37 cellular contexts compared by ENCODE assay signal in genomic region chr16:79806757-79807156, GRCh38.
A peak's percentile ranks its signal among the peaks of the same experiment; 100 is the strongest.
DNase-seq lines count a peak whose midpoint lies in the region; ATAC-seq, FAIRE-seq and TF ChIP-seq lines count a peak whose summit lies in the region.
"Had no signal": no experiment of that assay in that cellular context is flagged by ENCODE, and none has a peak within 500 bp of the region (broad histone marks: within the 10 kb centered on the region; RNA-seq: fewer than 3 reads in every experiment).

No MANE protein-coding gene starts in this region.

- H3K9me3 ChIP-seq in HepG2 (ENCODE audit: low read length), result peaks cover 17% of the 10 kb centered on the region; the same call in 1 of the 2 replicates
- no peaks in the 10 kb centered on the region for H3K9me3 ChIP-seq in right lobe of liver
- no peaks in the 10 kb centered on the region for H3K9me3 ChIP-seq in H1 (ENCODE audit: insufficient read depth in 2 of 2, low read depth in 1 of 2, low read length in 1 of 2)
- no peaks in the 10 kb centered on the region for H3K9me3 ChIP-seq in esophagus muscularis mucosa
- no peaks in the 10 kb centered on the region for H3K9me3 ChIP-seq in neural progenitor cell (ENCODE audit: low read depth)
- H3K9me3 ChIP-seq in endodermal cell (ENCODE audit: control insufficient read depth, low read length), result peaks cover 12% of the 10 kb centered on the region
- H3K9me3 ChIP-seq: A549, BE2C had no signal

- in situ Hi-C loops in HepG2 (cut with HindIII; ENCODE audit: extremely low pct_ligation_motif_present, low pct_unique_long_range_greater_than_20kb), result no loop called here

- H4K91ac ChIP-seq in H1 (replicated peaks; ENCODE audit: insufficient read length, low read length), result no peak overlapping the region

- CTCF ChIA-PET in HepG2 (lab: Yijun Ruan, JAX; ENCODE audit: low intra/inter-chr PET ratio, low total read pairs), result no interaction called here
- CTCF ChIA-PET in H1 (lab: Charles Lee; ENCODE audit: partially characterized antibody), result interaction anchor here (0.8 to 2.1 kb wide), 3 partner anchors 8 to 278 kb away, joined by 3 to 6 read pairs (median 5); no protein-coding TSS in a partner anchor

- H3K4me1 ChIP-seq in HepG2 (ENCODE audit: insufficient read depth, low read length), result no peaks in the 10 kb centered on the region
- no peaks in the 10 kb centered on the region for H3K4me1 ChIP-seq in right lobe of liver
- peaks cover 0 to 7% (median 3%) of the 10 kb centered on the region in 4 experiments; a peak in 3 of 7 replicates for H3K4me1 ChIP-seq in H1 (replicated peaks in 1 of 4; ENCODE audit: control insufficient read depth in 3 of 4, insufficient read depth in 4 of 4, low read length in 3 of 4)
- H3K4me1 ChIP-seq in esophagus muscularis mucosa, result no peaks in the 10 kb centered on the region
- peaks cover 14% of the 10 kb centered on the region for H3K4me1 ChIP-seq in neural progenitor cell
- H3K4me1 ChIP-seq in endodermal cell (ENCODE audit: control insufficient read depth, insufficient read depth, low read length), result no peaks in the 10 kb centered on the region
- H3K4me1 ChIP-seq: A549, BE2C had no signal

- no peak overlapping the region for H2BK20ac ChIP-seq in H1 (ENCODE audit: low read length)

- no peak for TF ChIP-seq EP300 in HepG2 (IDR thresholded peaks at IDR 0.05; ENCODE audit: low read depth in 2 of 2, low read length in 2 of 2)
- TF ChIP-seq EP300 in HepG2 (CRISPR knock-in tag; IDR thresholded peaks at IDR 0.05; ENCODE audit: borderline replicate concordance), result no peak
- TF ChIP-seq EP300 in H1 (IDR thresholded peaks at IDR 0.05; ENCODE audit: borderline replicate concordance in 1 of 2, low read depth in 2 of 2, low read length in 2 of 2), result no peak
- TF ChIP-seq EP300 in esophagus muscularis mucosa (IDR thresholded peaks at IDR 0.05), result no peak

- H3K9me3 Mint-ChIP-seq in neural progenitor cell (peaks cover 6% of the 10 kb centered on the region), endodermal cell (peaks cover 7% of the 10 kb centered on the region)
- H3K9me3 Mint-ChIP-seq: CD4-positive, alpha-beta memory T cell; CD4-positive, alpha-beta T cell; CD8-positive, alpha-beta memory T cell; CD8-positive, alpha-beta T cell had no signal

- DNase-seq in HepG2 (ENCODE audit: low spot score) (no peak), right lobe of liver (no peak), H1 (ENCODE audit: low read depth in 1 of 2, low spot score in 2 of 2) (no peak), esophagus muscularis mucosa (ENCODE audit: extremely low spot score) (peak; percentile 5), neural progenitor cell (ENCODE audit: low spot score) (no peak), endodermal cell (no peak)
- DNase-seq: 8988T; ACHN; AML-193; BE2C; C1 segment of cervical spinal cord; Caco-2; Calu3; CD4-positive, alpha-beta memory T cell; CD4-positive, alpha-beta T cell; CD4-positive, CD25-positive, alpha-beta regulatory T cell; CD8-positive, alpha-beta memory T cell; CD8-positive, alpha-beta T cell; COR-L47; DMS 273 treated with DMSO at 0.1 percent for 48 hours; DMS153; DMS53; DMS79; DMS79 treated with DMSO at 0.1 percent for 48 hours; DND-41; EL had no signal

- H2AK5ac ChIP-seq in H1 (ENCODE audit: low read depth, low read length), result no peak overlapping the region

- no peak overlapping the region for H4K8ac ChIP-seq in H1 (ENCODE audit: extremely low read depth, insufficient read depth, low read length)

- H3K4me2 ChIP-seq in HepG2 (ENCODE audit: low read depth, low read length) (no peak overlapping the region), H1 (ENCODE audit: insufficient read depth in 1 of 2, low read depth in 2 of 2, low read length in 2 of 2) (no peak overlapping the region), neural progenitor cell (no peak overlapping the region)
- H3K4me2 ChIP-seq: A549; BLaER1; BLaER1 treated with 17β-estradiol and CSF1 and Interleukin-3, amounts not matched to agents 10 nM and 100 nM had no signal

- H3K27me3 Mint-ChIP-seq in neural progenitor cell (ENCODE audit: insufficient read depth, low read depth) (peaks cover 2% of the 10 kb centered on the region), endodermal cell (ENCODE audit: insufficient read depth) (no peaks in the 10 kb centered on the region)

- 29% methylated on average over 4 of the region's 4 CpGs for whole genome bisulfite sequencing in HepG2 (ENCODE audit: low lambda C conversion rate)
- 100% methylated on average over 1 of the region's 4 CpGs for WGBS in right lobe of liver (ENCODE audit: insufficient coverage, low coverage, low lambda C conversion rate, missing lambda C conversion rate)
- 93% methylated on average over 2 of the region's 4 CpGs; no CpG with 5 or more reads in 1 of the 2 experiments for WGBS in H1 (ENCODE audit: extremely low coverage in 1 of 2, insufficient coverage in 1 of 2, insufficient read length in 1 of 2, insufficient replicate concordance in 2 of 2, low coverage in 1 of 2, low lambda C conversion rate in 2 of 2, missing lambda C conversion rate in 1 of 2), 2 experiments
- WGBS in esophagus muscularis mucosa, result 89% methylated on average over 4 of the region's 4 CpGs
- 100% methylated on average over 1 of the region's 4 CpGs for WGBS in endodermal cell (ENCODE audit: insufficient coverage in 1 of 2, insufficient read length in 1 of 2), 2 experiments

- H3K23me2 ChIP-seq in H1 (ENCODE audit: low read depth, low read length), result no peaks in the 10 kb centered on the region

- H3K18ac ChIP-seq in H1 (ENCODE audit: extremely low read depth, low read length), result no peak overlapping the region

- H3K36me3 Mint-ChIP-seq in neural progenitor cell (no peaks in the 10 kb centered on the region), endodermal cell (ENCODE audit: low read depth) (no peaks in the 10 kb centered on the region)
- H3K36me3 Mint-ChIP-seq: CD14-positive monocyte; CD4-positive, alpha-beta memory T cell; CD4-positive, CD25-positive, alpha-beta regulatory T cell; CD8-positive, alpha-beta memory T cell; CD8-positive, alpha-beta T cell had no signal

- ATAC-seq in HepG2 (no peak), right lobe of liver (no peak), HG02798 (IDR thresholded peaks at IDR 0.05; ENCODE audit: poor library complexity, unreplicated experiment) (no peak), GM18909 (IDR thresholded peaks at IDR 0.05; ENCODE audit: poor library complexity, unreplicated experiment) (no peak)
- ATAC-seq: A549; CD8-positive, alpha-beta T cell had no signal

- no peak overlapping the region for H2BK120ac ChIP-seq in H1 (replicated peaks; ENCODE audit: low read depth, low read length)

- H3K4me1 Mint-ChIP-seq in neural progenitor cell (peaks cover 13% of the 10 kb centered on the region), endodermal cell (peaks cover 13% of the 10 kb centered on the region)
- H3K4me1 Mint-ChIP-seq: B cell; CD14-positive monocyte; CD4-positive, alpha-beta memory T cell; CD4-positive, CD25-positive, alpha-beta regulatory T cell; CD8-positive, alpha-beta memory T cell had no signal

- no peak overlapping the region for H2BK15ac ChIP-seq in H1 (ENCODE audit: low read length)

- H4K20me1 ChIP-seq in HepG2 (ENCODE audit: insufficient read depth, low read length) (no peaks in the 10 kb centered on the region), H1 (replicated peaks in 1 of 2; ENCODE audit: control insufficient read depth in 1 of 2, insufficient read depth in 2 of 2, low read length in 2 of 2) (no peaks in the 10 kb centered on the region), neural progenitor cell (ENCODE audit: low read depth) (no peaks in the 10 kb centered on the region)
- H4K20me1 ChIP-seq: BLaER1; BLaER1 treated with 17β-estradiol and CSF1 and Interleukin-3, amounts not matched to agents 10 nM and 100 nM had no signal

- BruUV-seq in HepG2 (replicated peaks; lab: Mats Ljungman, UMichigan), result no TSS peak

- no peak overlapping the region for H2BK12ac ChIP-seq in H1 (ENCODE audit: low read depth, low read length)

- H3K23ac ChIP-seq in H1 (ENCODE audit: insufficient read length), result no peak overlapping the region

- no peak overlapping the region for H3K4ac ChIP-seq in H1 (replicated peaks; ENCODE audit: insufficient read length, low read depth, low read length)

- H3F3A ChIP-seq in neural progenitor cell (ENCODE audit: low read depth), result no peaks in the 10 kb centered on the region

- no peak for TF ChIP-seq RAD21 in HepG2 (CRISPR knock-in tag; IDR thresholded peaks at IDR 0.05)
- no peak for TF ChIP-seq RAD21 in H1 (IDR thresholded peaks at IDR 0.05 in 1 of 2, conservative IDR thresholded peaks at IDR 0.05 in 1 of 2; ENCODE audit: low read depth in 2 of 2, low read length in 2 of 2)

- no peak overlapping the region for H3K14ac ChIP-seq in H1 (ENCODE audit: insufficient read length)

- TF ChIP-seq POLR2A in HepG2 (IDR thresholded peaks at IDR 0.05; ENCODE audit: insufficient read depth in 1 of 2, low read depth in 2 of 2, low read length in 2 of 2) (no peak), right lobe of liver (IDR thresholded peaks at IDR 0.05) (no peak), H1 (IDR thresholded peaks at IDR 0.05; ENCODE audit: control extremely low read depth in 1 of 2, low read depth in 2 of 2, low read length in 2 of 2) (no peak), esophagus muscularis mucosa (IDR thresholded peaks at IDR 0.05; ENCODE audit: low read depth) (no peak)

- H3K4me3 ChIP-seq in HepG2 (replicated peaks in 1 of 3; ENCODE audit: insufficient read depth in 1 of 3, low read depth in 2 of 3, low read length in 3 of 3) (no peak overlapping the region), right lobe of liver (no peak overlapping the region), H1 (ENCODE audit: extremely low read depth in 1 of 4, insufficient read depth in 2 of 4, low read depth in 3 of 4, low read length in 4 of 4) (no peak overlapping the region), esophagus muscularis mucosa (no peak overlapping the region), neural progenitor cell (no peak overlapping the region), endodermal cell (ENCODE audit: low read length) (no peak overlapping the region)
- H3K4me3 ChIP-seq: A549; BLaER1; BLaER1 treated with 17β-estradiol and CSF1 and Interleukin-3, amounts not matched to agents 10 nM and 100 nM had no signal

- intact Hi-C loops in HepG2 (cut with micrococcal nuclease; ENCODE audit: unreplicated experiment), result no loop called here
- intact Hi-C loops in right lobe of liver (cut with DNase I), result no loop called here
- intact Hi-C loops in esophagus muscularis mucosa (cut with DNase I), result no loop called here

- H2AFZ ChIP-seq in HepG2 (ENCODE audit: low read length), result no peak overlapping the region
- no peak overlapping the region for H2AFZ ChIP-seq in H1 (ENCODE audit: low read length)
- H2AFZ ChIP-seq in neural progenitor cell (replicated peaks), result peak overlapping the region; percentile 51

- TF ChIP-seq CTCF in HepG2 (CRISPR knock-in tag; IDR thresholded peaks at IDR 0.05), result no peak
- TF ChIP-seq CTCF in right lobe of liver (IDR thresholded peaks at IDR 0.05), result no peak
- no peak for TF ChIP-seq CTCF in H1 (IDR thresholded peaks at IDR 0.05; ENCODE audit: control extremely low read depth in 1 of 3, insufficient read depth in 1 of 3, low read depth in 1 of 3, low read length in 3 of 3)
- TF ChIP-seq CTCF in esophagus muscularis mucosa (IDR thresholded peaks at IDR 0.05), result no peak
- TF ChIP-seq CTCF in neural progenitor cell (IDR thresholded peaks at IDR 0.05), result no peak
- TF ChIP-seq CTCF in endodermal cell (conservative IDR thresholded peaks at IDR 0.05), result no peak

- POLR2A ChIA-PET in HepG2 (lab: Yijun Ruan, JAX) (no interaction called here), H1 (lab: Charles Lee; ENCODE audit: partially characterized antibody) (no interaction called here)

- no peak overlapping the region for H3K56ac ChIP-seq in H1 (replicated peaks; ENCODE audit: insufficient read length, low read depth, low read length)

- H3K4me3 Mint-ChIP-seq in neural progenitor cell, result no peak overlapping the region
- no peak overlapping the region for H3K4me3 Mint-ChIP-seq in endodermal cell
- H3K4me3 Mint-ChIP-seq: B cell; CD14-positive monocyte; CD4-positive, alpha-beta memory T cell; CD4-positive, alpha-beta T cell; CD4-positive, CD25-positive, alpha-beta regulatory T cell; CD8-positive, alpha-beta memory T cell; CD8-positive, alpha-beta T cell had no signal

- no peak overlapping the region for H2BK5ac ChIP-seq in H1 (ENCODE audit: low read depth, low read length)

- H3K9ac ChIP-seq in HepG2 (ENCODE audit: insufficient read depth, low read depth, low read length), result no peak overlapping the region
- H3K9ac ChIP-seq in H1 (replicated peaks in 1 of 4; ENCODE audit: extremely low read depth in 1 of 4, low read depth in 3 of 4, low read length in 3 of 4), result no peak overlapping the region
- H3K9ac ChIP-seq in neural progenitor cell, result no peak overlapping the region
- no peak overlapping the region for H3K9ac ChIP-seq in endodermal cell (ENCODE audit: extremely low read depth, low read length, poor library complexity, severe bottlenecking)
- H3K9ac ChIP-seq: BLaER1; BLaER1 treated with 17β-estradiol and CSF1 and Interleukin-3, amounts not matched to agents 10 nM and 100 nM had no signal

- H3K27ac ChIP-seq in HepG2 (ENCODE audit: extremely low read length, insufficient read depth, low read length), result no peak overlapping the region
- no peak overlapping the region for H3K27ac ChIP-seq in right lobe of liver
- no peak overlapping the region for H3K27ac ChIP-seq in H1 (ENCODE audit: low read depth, low read length)
- H3K27ac ChIP-seq in esophagus muscularis mucosa (replicated peaks in 1 of 4), result no peak overlapping the region
- no peak overlapping the region for H3K27ac ChIP-seq in neural progenitor cell
- H3K27ac ChIP-seq in endodermal cell (ENCODE audit: low read depth, low read length), result no peak overlapping the region
- H3K27ac ChIP-seq: 22Rv1; A549; BLaER1; BLaER1 treated with 17β-estradiol and CSF1 and Interleukin-3, amounts not matched to agents 10 nM and 100 nM; C4-2B had no signal

- no peak for FAIRE-seq in HepG2 (lab: Jason Lieb, UNC)
- no peak for FAIRE-seq in H1 (lab: Jason Lieb, UNC)
- FAIRE-seq: A204.1, A549, D721Med had no signal

- H3K27me3 ChIP-seq in HepG2 (ENCODE audit: control insufficient read depth in 1 of 2, insufficient read depth in 2 of 2, low read length in 2 of 2) (no peaks in the 10 kb centered on the region), right lobe of liver (no peaks in the 10 kb centered on the region), H1 (replicated peaks in 1 of 4; ENCODE audit: control insufficient read depth in 3 of 4, extremely low read depth in 1 of 4, insufficient read depth in 3 of 4, low read length in 3 of 4) (no peaks in the 10 kb centered on the region), esophagus muscularis mucosa (no peaks in the 10 kb centered on the region), neural progenitor cell (no peaks in the 10 kb centered on the region), endodermal cell (ENCODE audit: control insufficient read depth, insufficient read depth, low read length, poor library complexity, severe bottlenecking) (no peaks in the 10 kb centered on the region)
- H3K27me3 ChIP-seq: BE2C; BLaER1; BLaER1 treated with 17β-estradiol and CSF1 and Interleukin-3, amounts not matched to agents 10 nM and 100 nM had no signal

- no peaks in the 10 kb centered on the region for H3K79me1 ChIP-seq in H1 (ENCODE audit: low read depth, low read length)

- no peak overlapping the region for H3K27ac Mint-ChIP-seq in neural progenitor cell
- no peak overlapping the region for H3K27ac Mint-ChIP-seq in endodermal cell
- H3K27ac Mint-ChIP-seq: B cell; CD14-positive monocyte; CD4-positive, alpha-beta memory T cell; CD4-positive, alpha-beta T cell; CD4-positive, CD25-positive, alpha-beta regulatory T cell; CD8-positive, alpha-beta memory T cell; CD8-positive, alpha-beta T cell had no signal

- no peaks in the 10 kb centered on the region for H3K36me3 ChIP-seq in HepG2 (replicated peaks in 1 of 2; ENCODE audit: control insufficient read depth in 1 of 2, insufficient read depth in 2 of 2, low read length in 2 of 2)
- H3K36me3 ChIP-seq in right lobe of liver, result no peaks in the 10 kb centered on the region
- H3K36me3 ChIP-seq in H1 (ENCODE audit: control insufficient read depth in 2 of 4, insufficient read depth in 4 of 4, low read length in 3 of 4), result no peaks in the 10 kb centered on the region
- no peaks in the 10 kb centered on the region for H3K36me3 ChIP-seq in esophagus muscularis mucosa
- H3K36me3 ChIP-seq in neural progenitor cell, result no peaks in the 10 kb centered on the region
- H3K36me3 ChIP-seq in endodermal cell (ENCODE audit: control insufficient read depth, insufficient read depth, low read length), result no peaks in the 10 kb centered on the region
- H3K36me3 ChIP-seq: BE2C; BLaER1; BLaER1 treated with 17β-estradiol and CSF1 and Interleukin-3, amounts not matched to agents 10 nM and 100 nM had no signal

- H3K79me2 ChIP-seq in HepG2 (ENCODE audit: insufficient read depth, low read length) (no peaks in the 10 kb centered on the region), H1 (ENCODE audit: control insufficient read depth in 1 of 2, insufficient read depth in 2 of 2, low read length in 2 of 2) (no peaks in the 10 kb centered on the region), neural progenitor cell (ENCODE audit: low read depth) (no peaks in the 10 kb centered on the region)

- no peak overlapping the region for H4K5ac ChIP-seq in H1 (ENCODE audit: insufficient read length, low read depth, low read length)

Comparison
In these comparisons a context has a peak if more than half of its experiments do, and no peak if none do; other contexts are left out.
1. Of the 41 proteins assayed by ChIP-seq in both HepG2 and H1: peak only in HepG2: none; only in H1: none; in both: CEBPB; in neither: 40.